Comparison of ENCODE assay signal across 1 cellular context in genomic region chr1:93078935-93079654, GRCh38.
TF ChIP-seq lines count a peak whose summit lies in the region.

MTF2 (plus strand) TSS chr1:93079283; CDS start chr1:93079527, 244 bp downstream.

TF ChIP-seq in HepG2, 621 proteins besides CTCF, POLR2A, EP300 and RAD21 (continued from another document):
- TF ChIP-seq ZSCAN25 (CRISPR knock-in tag; IDR thresholded peaks at IDR 0.05) (peak; percentile 77; the same call in 1 of the 2 replicates), ZNF143 (CRISPR knock-in tag; IDR thresholded peaks at IDR 0.05) (peak; percentile 97), MNT (IDR thresholded peaks at IDR 0.05) (0 out of 2 replicates have a peak, but pooled peaks have one; percentile 47), ZSCAN30 (CRISPR knock-in tag; IDR thresholded peaks at IDR 0.05) (peak; percentile 87; the same call in 1 of the 2 replicates)
TF ChIP-seq in HepG2: peak in this region for 524.
